26 cellular contexts compared by ENCODE assay signal in genomic region chr4:93144644-93145043, GRCh38.
"Had no signal": no experiment of that assay in that cellular context is flagged by ENCODE, and none has a peak within 500 bp of the region (broad histone marks: within the 10 kb centered on the region; RNA-seq: fewer than 3 reads in every experiment).

No MANE protein-coding gene starts in this region.

- H3K4me3 ChIP-seq: left ventricle myocardium inferior, lung, mucosa of descending colon, pancreas, prostate gland, skin epidermis, suprapubic skin, tibial nerve, vagina had no signal

- H3K9me3 ChIP-seq: mucosa of descending colon, pancreas, prostate gland, suprapubic skin, tibial nerve, vagina had no signal

- H3K9me3 Mint-ChIP-seq: stimulated activated naive B cell treated with anti-CD40 and anti-IgM and Interleukin-4, amounts not matched to agents 10 μg/mL and 1 μg/mL and 100 μg/mL, for 72 hours; stimulated activated naive CD8-positive, alpha-beta T cell treated with anti-CD3 and anti-CD28 coated beads, Interleukin-15, Interleukin-2, amounts not matched to agents 100 ng/mL and 50 ng/mL, for 24 hours; type B pancreatic cell had no signal

- H3K36me3 Mint-ChIP-seq: immature natural killer cell; naive thymus-derived CD4-positive, alpha-beta T cell; natural killer cell treated with Interleukin-12 subunit alpha and Interleukin-12 subunit beta and Interleukin-15 and Interleukin-18, amount 100 ng/mL, for 72 hours; stimulated activated naive B cell treated with anti-CD40 and anti-IgM and Interleukin-4, amounts not matched to agents 10 μg/mL and 1 μg/mL and 100 μg/mL, for 72 hours; type B pancreatic cell had no signal

- H3K36me3 ChIP-seq: left ventricle myocardium inferior, pancreas, prostate gland, suprapubic skin, tibial nerve, vagina had no signal

- H3K27me3 ChIP-seq: pancreas, suprapubic skin, tibial nerve, vagina had no signal

- H3K27me3 Mint-ChIP-seq: naive thymus-derived CD4-positive, alpha-beta T cell; natural killer cell treated with Interleukin-12 subunit alpha and Interleukin-12 subunit beta and Interleukin-15 and Interleukin-18, amount 100 ng/mL, for 72 hours; stimulated activated naive B cell treated with anti-CD40 and anti-IgM and Interleukin-4, amounts not matched to agents 10 μg/mL and 1 μg/mL and 100 μg/mL, for 72 hours; stimulated activated naive CD8-positive, alpha-beta T cell treated with anti-CD3 and anti-CD28 coated beads, Interleukin-15, Interleukin-2, amounts not matched to agents 100 ng/mL and 50 ng/mL, for 24 hours; type B pancreatic cell had no signal

- DNase-seq: immature natural killer cell; kidney; left colon; left ventricle myocardium inferior; mesendoderm; midbrain; mucosa of descending colon; naive thymus-derived CD4-positive, alpha-beta T cell; nucleus accumbens; pancreas; posterior cingulate gyrus; right cardiac atrium; stimulated activated CD4-positive, alpha-beta T cell treated with anti-CD3 and anti-CD28 coated beads, Interleukin-12 subunit alpha, Interleukin-12 subunit beta, amount 100 ng/mL, for 4 hours; stimulated activated CD4-positive, alpha-beta T cell treated with anti-CD3 and anti-CD28 coated beads, Interleukin-15, amount 100 ng/mL, for 24 hours; stimulated activated CD4-positive, alpha-beta T cell treated with anti-CD3 and anti-CD28 coated beads, Interleukin-2, amount 100 ng/mL, for 24 hours; stimulated activated CD4-positive, alpha-beta T cell treated with anti-CD3 and anti-CD28 coated beads, Interleukin-4, amount 100 ng/mL, for 1 hour; stimulated activated naive B cell treated with anti-CD40 and anti-IgM and Interleukin-4, amounts not matched to agents 10 μg/mL and 1 μg/mL and 100 μg/mL, for 72 hours had no signal

- H3K4me1 Mint-ChIP-seq: immature natural killer cell; naive thymus-derived CD4-positive, alpha-beta T cell; stimulated activated naive B cell treated with anti-CD40 and anti-IgM and Interleukin-4, amounts not matched to agents 10 μg/mL and 1 μg/mL and 100 μg/mL, for 72 hours had no signal

- H3K4me1 ChIP-seq: left ventricle myocardium inferior, pancreas, prostate gland, suprapubic skin, tibial nerve, vagina had no signal

- H3K27ac Mint-ChIP-seq: immature natural killer cell; naive thymus-derived CD4-positive, alpha-beta T cell; natural killer cell treated with Interleukin-12 subunit alpha and Interleukin-12 subunit beta and Interleukin-15 and Interleukin-18, amount 100 ng/mL, for 72 hours; stimulated activated naive B cell treated with anti-CD40 and anti-IgM and Interleukin-4, amounts not matched to agents 10 μg/mL and 1 μg/mL and 100 μg/mL, for 72 hours; stimulated activated naive CD8-positive, alpha-beta T cell treated with anti-CD3 and anti-CD28 coated beads, Interleukin-15, Interleukin-2, amounts not matched to agents 100 ng/mL and 50 ng/mL, for 24 hours; type B pancreatic cell had no signal

- H3K27ac ChIP-seq: left ventricle myocardium inferior, pancreas, prostate gland, skin epidermis, suprapubic skin, tibial nerve, vagina had no signal

- H3K4me3 Mint-ChIP-seq: immature natural killer cell; naive thymus-derived CD4-positive, alpha-beta T cell; natural killer cell treated with Interleukin-12 subunit alpha and Interleukin-12 subunit beta and Interleukin-15 and Interleukin-18, amount 100 ng/mL, for 72 hours; stimulated activated naive B cell treated with anti-CD40 and anti-IgM and Interleukin-4, amounts not matched to agents 10 μg/mL and 1 μg/mL and 100 μg/mL, for 72 hours; stimulated activated naive CD8-positive, alpha-beta T cell treated with anti-CD3 and anti-CD28 coated beads, Interleukin-15, Interleukin-2, amounts not matched to agents 100 ng/mL and 50 ng/mL, for 24 hours; type B pancreatic cell had no signal
